1 cellular context compared by ENCODE assay signal in genomic region chr6:97864366-97864765, GRCh38.
TF ChIP-seq lines count a peak whose summit lies in the region.

No MANE protein-coding gene starts in this region.

TF ChIP-seq in SK-N-SH, 30 proteins besides CTCF, POLR2A, EP300 and RAD21 (continued from another document):
- no peak for TF ChIP-seq MEF2A (IDR thresholded peaks at IDR 0.05; ENCODE audit: borderline replicate concordance, low read depth)
- TF ChIP-seq USF1 (IDR thresholded peaks at IDR 0.05; ENCODE audit: borderline replicate concordance, low read depth) = no peak
- TF ChIP-seq ZBTB33 (IDR thresholded peaks at IDR 0.05; ENCODE audit: borderline replicate concordance, low read depth) = no peak
- TF ChIP-seq MXI1 (IDR thresholded peaks at IDR 0.05; ENCODE audit: low read depth, low read length) = no peak
- TF ChIP-seq RCOR1 (IDR thresholded peaks at IDR 0.05; ENCODE audit: low read length) = no peak
- TF ChIP-seq FOXJ3 (CRISPR knock-in tag; IDR thresholded peaks at IDR 0.05) = no peak
- TF ChIP-seq NFIC (IDR thresholded peaks at IDR 0.05; ENCODE audit: borderline replicate concordance) = no peak
- TF ChIP-seq RFX5 (IDR thresholded peaks at IDR 0.05; ENCODE audit: low read length) = no peak
- no peak for TF ChIP-seq ELF1 (IDR thresholded peaks at IDR 0.05)
- no peak for TF ChIP-seq EZH2phosphoT487 (IDR thresholded peaks at IDR 0.05; ENCODE audit: borderline replicate concordance, low read depth)
- TF ChIP-seq, protein P1, sequence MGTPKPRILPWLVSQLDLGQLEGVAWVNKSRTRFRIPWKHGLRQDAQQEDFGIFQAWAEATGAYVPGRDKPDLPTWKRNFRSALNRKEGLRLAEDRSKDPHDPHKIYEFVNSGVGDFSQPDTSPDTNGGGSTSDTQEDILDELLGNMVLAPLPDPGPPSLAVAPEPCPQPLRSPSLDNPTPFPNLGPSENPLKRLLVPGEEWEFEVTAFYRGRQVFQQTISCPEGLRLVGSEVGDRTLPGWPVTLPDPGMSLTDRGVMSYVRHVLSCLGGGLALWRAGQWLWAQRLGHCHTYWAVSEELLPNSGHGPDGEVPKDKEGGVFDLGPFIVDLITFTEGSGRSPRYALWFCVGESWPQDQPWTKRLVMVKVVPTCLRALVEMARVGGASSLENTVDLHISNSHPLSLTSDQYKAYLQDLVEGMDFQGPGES (IDR thresholded peaks at IDR 0.05; ENCODE audit: low read depth, low read length) = no peak
- TF ChIP-seq RXRA (IDR thresholded peaks at IDR 0.05; ENCODE audit: borderline replicate concordance, low read depth) = no peak
- TF ChIP-seq TEAD4 (IDR thresholded peaks at IDR 0.05; ENCODE audit: borderline replicate concordance, insufficient read depth) = no peak
- TF ChIP-seq GABPA (IDR thresholded peaks at IDR 0.05; ENCODE audit: low read depth) = no peak
- no peak for TF ChIP-seq YY1 (IDR thresholded peaks at IDR 0.05; ENCODE audit: low read depth)
- TF ChIP-seq USF2 (IDR thresholded peaks at IDR 0.05; ENCODE audit: borderline replicate concordance, low read depth, low read length) = no peak
- TF ChIP-seq SIN3A (IDR thresholded peaks at IDR 0.05; ENCODE audit: borderline replicate concordance, low read depth, low read length) = no peak
